In the genomic region with DNA sequence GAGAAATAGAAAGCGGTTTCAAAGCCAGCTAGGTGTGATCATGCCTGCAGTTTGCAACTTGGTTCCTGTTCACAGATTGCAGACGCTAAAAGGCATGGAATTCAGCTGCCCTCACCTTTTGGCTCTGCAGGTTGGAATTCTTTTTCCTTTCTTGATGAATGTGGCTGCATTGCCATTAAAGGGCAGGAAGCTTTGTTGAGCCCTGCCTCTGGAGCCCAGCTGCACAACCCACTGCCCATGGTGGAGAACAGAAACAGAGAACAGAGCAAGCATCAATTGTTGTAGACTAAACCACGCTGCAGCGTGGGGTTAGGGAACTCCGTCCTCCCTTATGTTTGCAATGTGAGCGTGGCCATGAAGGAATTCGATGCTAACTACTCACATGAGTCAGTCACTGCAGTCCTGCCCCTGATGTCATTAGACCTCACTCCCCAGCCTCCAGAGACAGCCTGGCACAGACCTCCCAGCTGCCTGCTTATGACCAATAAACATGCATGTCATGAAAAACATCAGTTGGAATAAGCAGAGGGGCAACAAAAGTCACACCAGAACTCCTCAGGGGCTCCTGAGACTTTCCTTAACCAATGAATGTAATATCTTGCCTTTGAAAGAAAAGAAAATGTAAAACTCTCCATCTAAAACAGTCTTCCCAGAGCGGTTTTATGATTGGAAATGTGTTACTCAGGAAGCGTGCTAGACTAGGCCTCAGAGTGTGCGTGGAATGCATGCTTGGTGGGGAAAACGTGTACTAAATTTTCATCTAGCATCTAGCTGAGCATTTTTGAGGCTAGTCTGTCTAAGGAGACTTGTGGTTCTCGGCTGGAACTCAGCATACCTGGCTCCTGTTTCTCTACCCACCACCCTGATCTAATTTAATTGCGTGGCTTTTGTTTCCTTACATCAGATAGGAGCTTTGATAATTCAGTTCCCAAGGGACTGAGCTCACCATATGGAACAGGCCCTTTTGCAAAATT, we compare ENCODE assay signal across 1 cellular context.
TF ChIP-seq lines count a peak whose summit lies in the region.

No MANE protein-coding gene starts in this region.

TF ChIP-seq in WTC11, 78 proteins besides CTCF, POLR2A, EP300 and RAD21 (continued from another document):
- TF ChIP-seq ARID4B (CRISPR knock-in tag; IDR thresholded peaks at IDR 0.05; ENCODE audit: borderline replicate concordance), result no peak
- TF ChIP-seq NFYB (CRISPR knock-in tag; conservative IDR thresholded peaks at IDR 0.05; ENCODE audit: low read depth), result no peak
- TF ChIP-seq ELF4 (CRISPR knock-in tag; IDR thresholded peaks at IDR 0.05; ENCODE audit: low read depth), result no peak
- TF ChIP-seq IRF2 (CRISPR knock-in tag; IDR thresholded peaks at IDR 0.05; ENCODE audit: borderline replicate concordance, low read depth), result no peak
